Comparison of ENCODE assay signal across 1 cellular context in genomic region chr20:22403860-22404608, GRCh38.
A peak's percentile ranks its signal among the peaks of the same experiment; 100 is the strongest.
TF ChIP-seq lines count a peak whose summit lies in the region.

No MANE protein-coding gene starts in this region.

TF ChIP-seq in HepG2, 621 proteins besides CTCF, POLR2A, EP300 and RAD21 (continued from another document):
- peak; percentile 62; the same call in 1 of the 2 replicates for TF ChIP-seq RERE (CRISPR knock-in tag; IDR thresholded peaks at IDR 0.05; ENCODE audit: low read depth)
- no peak for TF ChIP-seq FOXP1 (IDR thresholded peaks at IDR 0.05)
- TF ChIP-seq FOXP1 (CRISPR knock-in tag; IDR thresholded peaks at IDR 0.05): peak; percentile 82
- no peak for TF ChIP-seq BORCS8-MEF2B (CRISPR knock-in tag; IDR thresholded peaks at IDR 0.05)
- 0 out of 2 replicates have a peak, but pooled peaks have one; percentile 24 for TF ChIP-seq ZSCAN30 (CRISPR knock-in tag; IDR thresholded peaks at IDR 0.05)
- no peak for TF ChIP-seq TBP (CRISPR knock-in tag; IDR thresholded peaks at IDR 0.05)
- TF ChIP-seq PITX1 (CRISPR knock-in tag; IDR thresholded peaks at IDR 0.05): 0 out of 2 replicates have a peak, but pooled peaks have one; percentile 8
- TF ChIP-seq SKI (IDR thresholded peaks at IDR 0.05; ENCODE audit: partially characterized antibody): peak; percentile 33
- TF ChIP-seq, protein P1, sequence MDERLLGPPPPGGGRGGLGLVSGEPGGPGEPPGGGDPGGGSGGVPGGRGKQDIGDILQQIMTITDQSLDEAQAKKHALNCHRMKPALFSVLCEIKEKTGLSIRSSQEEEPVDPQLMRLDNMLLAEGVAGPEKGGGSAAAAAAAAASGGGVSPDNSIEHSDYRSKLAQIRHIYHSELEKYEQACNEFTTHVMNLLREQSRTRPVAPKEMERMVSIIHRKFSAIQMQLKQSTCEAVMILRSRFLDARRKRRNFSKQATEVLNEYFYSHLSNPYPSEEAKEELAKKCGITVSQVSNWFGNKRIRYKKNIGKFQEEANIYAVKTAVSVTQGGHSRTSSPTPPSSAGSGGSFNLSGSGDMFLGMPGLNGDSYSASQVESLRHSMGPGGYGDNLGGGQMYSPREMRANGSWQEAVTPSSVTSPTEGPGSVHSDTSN (CRISPR knock-in tag; IDR thresholded peaks at IDR 0.05): no peak
- TF ChIP-seq ZFP91 (CRISPR knock-in tag; IDR thresholded peaks at IDR 0.05; ENCODE audit: borderline replicate concordance): peak; percentile 47; the same call in 1 of the 2 replicates
- TF ChIP-seq, protein P2, sequence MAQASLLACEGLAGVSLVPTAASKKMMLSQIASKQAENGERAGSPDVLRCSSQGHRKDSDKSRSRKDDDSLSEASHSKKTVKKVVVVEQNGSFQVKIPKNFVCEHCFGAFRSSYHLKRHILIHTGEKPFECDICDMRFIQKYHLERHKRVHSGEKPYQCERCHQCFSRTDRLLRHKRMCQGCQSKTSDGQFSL (CRISPR knock-in tag; IDR thresholded peaks at IDR 0.05): no peak
- 0 out of 4 replicates have a peak, but pooled peaks of 1 of the 2 experiments have one; percentile 12 for TF ChIP-seq MAFK (conservative IDR thresholded peaks at IDR 0.05 in 1 of 2, IDR thresholded peaks at IDR 0.05 in 1 of 2; ENCODE audit: low read length in 2 of 2)
- TF ChIP-seq ZNF570 (CRISPR knock-in tag; IDR thresholded peaks at IDR 0.05; ENCODE audit: borderline replicate concordance): no peak
- peak; percentile 58; the same call in 1 of the 2 replicates for TF ChIP-seq ZNF292 (CRISPR knock-in tag; IDR thresholded peaks at IDR 0.05; ENCODE audit: borderline replicate concordance, low read depth)
- 0 out of 2 replicates have a peak, but pooled peaks have one; percentile 23 for TF ChIP-seq ZNF615 (CRISPR knock-in tag; IDR thresholded peaks at IDR 0.05; ENCODE audit: borderline replicate concordance)
- no peak for TF ChIP-seq ZNF788 (CRISPR knock-in tag; IDR thresholded peaks at IDR 0.05; ENCODE audit: borderline replicate concordance)
